In genomic region chr4:123438031-123438430, GRCh38 we compare ENCODE assay signal across 33 cellular contexts. TPM values are rescaled to one million over a fixed set of nuclear protein-coding genes. Genes with fewer than 3 reads are reported as not detected.
DNase-seq lines count a peak whose midpoint lies in the region; ATAC-seq, FAIRE-seq and TF ChIP-seq lines count a peak whose summit lies in the region.
"Had no signal": no experiment of that assay in that cellular context is flagged by ENCODE, and none has a peak within 500 bp of the region (broad histone marks: within the 10 kb centered on the region; RNA-seq: fewer than 3 reads in every experiment).

No MANE protein-coding gene starts in this region.

- POLR2A ChIA-PET in IMR-90 (lab: Charles Lee; ENCODE audit: unreplicated experiment) = no interaction called here

- H4K20me1 ChIP-seq in IMR-90 (ENCODE audit: insufficient read depth, low read length) = no peaks in the 10 kb centered on the region

- no peak overlapping the region for H4K8ac ChIP-seq in IMR-90 (ENCODE audit: low read depth in 2 of 2, low read length in 2 of 2)

- no peak overlapping the region for H3K14ac ChIP-seq in IMR-90 (replicated peaks; ENCODE audit: low read depth, low read length)

- no peaks in the 10 kb centered on the region for H3K36me3 Mint-ChIP-seq in activated naive CD4-positive, alpha-beta T cell treated with anti-CD3 and anti-CD28 coated beads, Interleukin-2, amount 10 ng/mL, durations not matched to agents 7 days and 5 days
- H3K36me3 Mint-ChIP-seq: naive thymus-derived CD8-positive, alpha-beta T cell; stimulated activated memory B cell treated with anti-CD40 and anti-IgM and Interleukin-4, amounts not matched to agents 10 μg/mL and 1 μg/mL and 100 μg/mL, for 72 hours had no signal

- intact Hi-C loops in IMR-90 (cut with micrococcal nuclease) = no loop called here
- intact Hi-C loops in pancreas (cut with DNase I) = no loop called here

- TF ChIP-seq CTCF in IMR-90 (conservative IDR thresholded peaks at IDR 0.05; ENCODE audit: low read depth, low read length) (no peak), NB4 (IDR thresholded peaks at IDR 0.05; ENCODE audit: low read depth, low read length) (no peak), cardiac fibroblast (IDR thresholded peaks at IDR 0.05; ENCODE audit: low read depth, low read length) (no peak), pancreas (IDR thresholded peaks at IDR 0.05) (no peak)

- TF ChIP-seq POLR2A in IMR-90 (IDR thresholded peaks at IDR 0.05; ENCODE audit: low read depth, low read length) (no peak), NB4 (IDR thresholded peaks at IDR 0.05; ENCODE audit: extremely low read depth, insufficient read length) (no peak)

- in situ Hi-C loops in IMR-90 (cut with MboI; ENCODE audit: low sequenced_read_pairs) = no loop called here

- no peak overlapping the region for H2BK15ac ChIP-seq in IMR-90 (ENCODE audit: low read depth, low read length)

- H3K27me3 Mint-ChIP-seq in activated naive CD4-positive, alpha-beta T cell treated with anti-CD3 and anti-CD28 coated beads, Interleukin-2, amount 10 ng/mL, durations not matched to agents 7 days and 5 days = peaks cover 7% of the 10 kb centered on the region
- H3K27me3 Mint-ChIP-seq: activated CD8-positive, alpha-beta T cell treated with anti-CD3 and anti-CD28 coated beads for 36 hours; stimulated activated memory B cell treated with anti-CD40 and anti-IgM and Interleukin-4, amounts not matched to agents 10 μg/mL and 1 μg/mL and 100 μg/mL, for 72 hours had no signal

- BruUV-seq in IMR-90 (replicated peaks; lab: Mats Ljungman, UMichigan) = no TSS peak

- no peak overlapping the region for H3K27ac ChIP-seq in IMR-90 (ENCODE audit: insufficient read depth, low read length)
- no peak overlapping the region for H3K27ac ChIP-seq in pancreas
- H3K27ac ChIP-seq: cardiac muscle cell, colonic mucosa, left ventricle myocardium inferior, PC-9 had no signal

- no peak overlapping the region for H4K5ac ChIP-seq in IMR-90 (ENCODE audit: low read depth, low read length)

- H2BK120ac ChIP-seq in IMR-90 (ENCODE audit: low read depth, low read length) = no peak overlapping the region

- H3K9ac ChIP-seq in IMR-90 (ENCODE audit: low read depth, low read length) = no peak overlapping the region

- no peak overlapping the region for H4K91ac ChIP-seq in IMR-90 (ENCODE audit: insufficient read depth, low read depth, low read length)

- H3K4me3 ChIP-seq in IMR-90 (ENCODE audit: insufficient read depth, low read depth, low read length) = no peak overlapping the region
- no peak overlapping the region for H3K4me3 ChIP-seq in NB4 (ENCODE audit: low read depth, low read length)
- H3K4me3 ChIP-seq in cardiac fibroblast (replicated peaks in 1 of 2; ENCODE audit: low read depth in 2 of 2, low read length in 2 of 2) = no peak overlapping the region
- no peak overlapping the region for H3K4me3 ChIP-seq in pancreas
- H3K4me3 ChIP-seq: cardiac muscle cell, colonic mucosa, GM23338, left ventricle myocardium inferior, PC-9 had no signal

- no peak overlapping the region for H2AFZ ChIP-seq in IMR-90 (replicated peaks; ENCODE audit: low read length, poor library complexity)
- H2AFZ ChIP-seq: GM23338, PC-9 had no signal

- no peak overlapping the region for H3K27ac Mint-ChIP-seq in activated naive CD4-positive, alpha-beta T cell treated with anti-CD3 and anti-CD28 coated beads, Interleukin-2, amount 10 ng/mL, durations not matched to agents 7 days and 5 days
- H3K27ac Mint-ChIP-seq: activated CD8-positive, alpha-beta T cell treated with anti-CD3 and anti-CD28 coated beads for 36 hours; GM23338; naive thymus-derived CD8-positive, alpha-beta T cell; stimulated activated memory B cell treated with anti-CD40 and anti-IgM and Interleukin-4, amounts not matched to agents 10 μg/mL and 1 μg/mL and 100 μg/mL, for 72 hours had no signal

- dilution Hi-C loops in IMR-90 (cut with HindIII; ENCODE audit: low sequenced_read_pairs, unreplicated experiment) = no loop called here

- no peak overlapping the region for H2BK5ac ChIP-seq in IMR-90 (ENCODE audit: low read depth, low read length, poor library complexity, severe bottlenecking)

- H3K27me3 ChIP-seq in IMR-90 (ENCODE audit: control insufficient read depth, insufficient read depth, low read length) = no peaks in the 10 kb centered on the region
- no peaks in the 10 kb centered on the region for H3K27me3 ChIP-seq in pancreas
- H3K27me3 ChIP-seq: cardiac muscle cell, colonic mucosa had no signal

- H3K9me3 ChIP-seq in IMR-90 (ENCODE audit: control insufficient read depth, insufficient read depth, low read length) (no peaks in the 10 kb centered on the region), pancreas (no peaks in the 10 kb centered on the region)
- H3K9me3 ChIP-seq: colonic mucosa had no signal

- H3K4me1 ChIP-seq in IMR-90 (ENCODE audit: control insufficient read depth, insufficient read depth, low read length) (no peaks in the 10 kb centered on the region), pancreas (peaks cover 3 to 8% (median 5%) of the 10 kb centered on the region in 3 donors)
- H3K4me1 ChIP-seq: colonic mucosa had no signal

- H2BK20ac ChIP-seq in IMR-90 (ENCODE audit: low read depth, low read length) = no peak overlapping the region

- no peaks in the 10 kb centered on the region for H3K9me1 ChIP-seq in IMR-90 (ENCODE audit: insufficient read depth, low read length)

- no peak overlapping the region for H2AK9ac ChIP-seq in IMR-90 (replicated peaks; ENCODE audit: low read depth, low read length, poor library complexity)

- H3K36me3 ChIP-seq in IMR-90 (ENCODE audit: control insufficient read depth, insufficient read depth, low read length) (no peaks in the 10 kb centered on the region), pancreas (no peaks in the 10 kb centered on the region)
- H3K36me3 ChIP-seq: cardiac muscle cell, colonic mucosa, left ventricle myocardium inferior had no signal

- peaks cover 3% of the 10 kb centered on the region for H3K9me3 Mint-ChIP-seq in activated naive CD4-positive, alpha-beta T cell treated with anti-CD3 and anti-CD28 coated beads, Interleukin-2, amount 10 ng/mL, durations not matched to agents 7 days and 5 days
- H3K9me3 Mint-ChIP-seq: naive thymus-derived CD8-positive, alpha-beta T cell; stimulated activated memory B cell treated with anti-CD40 and anti-IgM and Interleukin-4, amounts not matched to agents 10 μg/mL and 1 μg/mL and 100 μg/mL, for 72 hours had no signal

- no peak overlapping the region for H2AK5ac ChIP-seq in IMR-90 (ENCODE audit: low read depth, low read length)

- no peak overlapping the region for H3K18ac ChIP-seq in IMR-90 (ENCODE audit: low read depth, low read length)

- no peak overlapping the region for H3K4me2 ChIP-seq in IMR-90 (ENCODE audit: low read depth, low read length)
- H3K4me2 ChIP-seq: GM23338, PC-9 had no signal

- no peak overlapping the region for H3K56ac ChIP-seq in IMR-90 (ENCODE audit: extremely low read depth, insufficient read depth, low read length)

- CTCF ChIA-PET in IMR-90 (lab: Yijun Ruan, JAX) = no interaction called here
- CTCF ChIA-PET in activated naive CD4-positive, alpha-beta T cell treated with anti-CD3 and anti-CD28 coated beads, Interleukin-2, amount 10 ng/mL, durations not matched to agents 7 days and 5 days (lab: Charles Lee) = interaction anchor here (0.6 kb wide), 1 partner anchor 185 kb away, joined by 3 read pairs; no protein-coding TSS in a partner anchor

- H3K4ac ChIP-seq in IMR-90 (ENCODE audit: low read depth, low read length) = no peak overlapping the region

- 0 out of 2 replicates have a peak, but pooled peaks have one; percentile 24 for ATAC-seq in IMR-90 (ENCODE audit: low read depth)
- ATAC-seq in pancreas = peak; percentile 61 to 94 (median 78)
- no peak for ATAC-seq in HG03039 (IDR thresholded peaks at IDR 0.05; ENCODE audit: unreplicated experiment)
- ATAC-seq: activated CD8-positive, alpha-beta T cell treated with anti-CD3 and anti-CD28 coated beads for 36 hours; GM23338; naive thymus-derived CD8-positive, alpha-beta T cell; stimulated activated memory B cell treated with anti-CD40 and anti-IgM and Interleukin-4, amounts not matched to agents 10 μg/mL and 1 μg/mL and 100 μg/mL, for 72 hours had no signal

- FAIRE-seq in pancreas (lab: Jason Lieb, UNC) = no peak
- FAIRE-seq: islet of Langerhans had no signal

- peaks cover 2% of the 10 kb centered on the region for H3K4me1 Mint-ChIP-seq in activated naive CD4-positive, alpha-beta T cell treated with anti-CD3 and anti-CD28 coated beads, Interleukin-2, amount 10 ng/mL, durations not matched to agents 7 days and 5 days

- TF ChIP-seq RAD21 in IMR-90 (IDR thresholded peaks at IDR 0.05; ENCODE audit: low read length) = no peak

- no peak overlapping the region for H3K4me3 Mint-ChIP-seq in activated naive CD4-positive, alpha-beta T cell treated with anti-CD3 and anti-CD28 coated beads, Interleukin-2, amount 10 ng/mL, durations not matched to agents 7 days and 5 days
- H3K4me3 Mint-ChIP-seq: activated CD8-positive, alpha-beta T cell treated with anti-CD3 and anti-CD28 coated beads for 36 hours; GM23338; naive thymus-derived CD8-positive, alpha-beta T cell; stimulated activated memory B cell treated with anti-CD40 and anti-IgM and Interleukin-4, amounts not matched to agents 10 μg/mL and 1 μg/mL and 100 μg/mL, for 72 hours had no signal

- WGBS in IMR-90 (ENCODE audit: extremely low coverage in 2 of 2, insufficient read length in 1 of 2), 2 experiments = no CpG with 5 or more reads among the region's 3 CpGs
- 26 to 37% methylated on average over 3 of the region's 3 CpGs for WGBS in pancreas, 2 donors

- DNase-seq in IMR-90 (no peak), NB4 (ENCODE audit: low read depth) (peak; percentile 30), cardiac fibroblast (ENCODE audit: low read depth in 2 of 2) (peak; percentile 22 to 69), pancreas (peak in 1 of 6 donors; percentile 23), iPS-NIHi11 (ENCODE audit: low spot score) (no peak), DMS 273 treated with DMSO at 0.1 percent for 48 hours (lab: John Stamatoyannopoulos, UW) (no peak)
- DNase-seq in activated naive CD4-positive, alpha-beta T cell treated with anti-CD3 and anti-CD28 coated beads, Interleukin-2, amount 10 ng/mL, durations not matched to agents 7 days and 5 days = no peak
- DNase-seq: activated CD4-positive, alpha-beta T cell treated with anti-CD3 and anti-CD28 coated beads for 1 hour; activated CD8-positive, alpha-beta memory T cell treated with anti-CD3 and anti-CD28 coated beads, Interleukin-2, amount 50 U/mL, for 48 hours; activated CD8-positive, alpha-beta T cell treated with anti-CD3 and anti-CD28 coated beads for 36 hours; activated naive CD4-positive, alpha-beta T cell treated with anti-CD3 and anti-CD28 coated beads, Interleukin-2, amount 50 U/mL, for 16 hours; amniotic stem cell; C1 segment of cervical spinal cord; colonic mucosa; COR-L47; DND-41; effector CD8-positive, alpha-beta T cell; GF-D8; glutamatergic neuron; left ventricle myocardium inferior; MV-4-11; naive thymus-derived CD8-positive, alpha-beta T cell; NCI-H146; NCI-H510A treated with DMSO at 0.1 percent for 48 hours; occipital lobe; PC-9; SHP77 treated with DMSO at 0.1 percent for 48 hours; substantia nigra had no signal

- no peaks in the 10 kb centered on the region for H3K79me1 ChIP-seq in IMR-90 (ENCODE audit: low read depth in 1 of 2, low read length in 2 of 2)

- H3K23ac ChIP-seq in IMR-90 (ENCODE audit: low read depth, low read length) = no peak overlapping the region

RNA-seq across cellular contexts. Expression of gene SPRY1, which starts 41.4 kb away (rescaled TPM):
- 1.4 and 1.9 TPM in 2 replicates for total RNA-seq in IMR-90 (2012; rRNA removed)
- polyA plus RNA-seq in IMR-90 (2012; rRNA removed) = 2.2 and 2.6 TPM in 2 replicates
- 2.7 and 2.9 TPM in 2 replicates for polyA plus RNA-seq in IMR-90 (2012; cell fraction: cytosol; rRNA removed)
- 1.8 and 3.7 TPM in 2 replicates for polyA plus RNA-seq in IMR-90 (2012; cell fraction: nucleus; rRNA removed; ENCODE audit: low replicate concordance)
- total RNA-seq in pancreas = 10 to 100 TPM; 11.2 to 29.7 (median 21.5) TPM
- polyA plus RNA-seq in pancreas = 10 to 100 TPM; 10.1 to 13.9 TPM

Comparison
In these comparisons a context has a peak if more than half of its experiments do, and no peak if none do; other contexts are left out.
1. DNase-seq: peak in NB4 (single experiment) and cardiac fibroblast (2 of 2); none in IMR-90 (single experiment), activated naive CD4-positive, alpha-beta T cell treated with anti-CD3 and anti-CD28 coated beads, Interleukin-2, amount 10 ng/mL, durations not matched to agents 7 days and 5 days (single experiment), iPS-NIHi11 (single experiment) and DMS 273 treated with DMSO at 0.1 percent for 48 hours (single experiment).